23 cellular contexts compared by ENCODE assay signal in genomic region chr3:4251412-4251811, GRCh38.
"Had no signal": no experiment of that assay in that cellular context is flagged by ENCODE, and none has a peak within 500 bp of the region (broad histone marks: within the 10 kb centered on the region; RNA-seq: fewer than 3 reads in every experiment).

No MANE protein-coding gene starts in this region.

- ATAC-seq: effector memory CD8-positive, alpha-beta T cell; left ventricle myocardium superior; lower lobe of right lung; right cardiac atrium; stimulated activated effector memory CD8-positive, alpha-beta T cell treated with anti-CD3 and anti-CD28 coated beads, Interleukin-12 subunit alpha, Interleukin-12 subunit beta, amount 100 ng/mL, for 72 hours had no signal

- H3K4me1 Mint-ChIP-seq: stimulated activated effector memory CD8-positive, alpha-beta T cell treated with anti-CD3 and anti-CD28 coated beads, Interleukin-12 subunit alpha, Interleukin-12 subunit beta, amount 100 ng/mL, for 72 hours had no signal

- H3K4me3 ChIP-seq: esophagus squamous epithelium, lower lobe of right lung, prostate gland, sigmoid colon, thoracic aorta, tibial nerve, upper lobe of left lung had no signal

- H3K27me3 ChIP-seq: esophagus squamous epithelium, sigmoid colon, tibial nerve, upper lobe of left lung had no signal

- H3K4me3 Mint-ChIP-seq: effector memory CD8-positive, alpha-beta T cell; naive thymus-derived CD8-positive, alpha-beta T cell; nephron progenitor cell; stimulated activated effector memory CD8-positive, alpha-beta T cell treated with anti-CD3 and anti-CD28 coated beads, Interleukin-12 subunit alpha, Interleukin-12 subunit beta, amount 100 ng/mL, for 72 hours had no signal

- DNase-seq: cortex of kidney; effector memory CD8-positive, alpha-beta T cell; erythroblast; esophagus squamous epithelium; left ventricle myocardium superior; lower lobe of right lung; nephron progenitor cell; nucleus accumbens; right cardiac atrium; sigmoid colon; stimulated activated CD4-positive, alpha-beta T cell treated with anti-CD3 and anti-CD28 coated beads, Interleukin-2, amount 100 ng/mL, for 24 hours; stimulated activated CD4-positive, alpha-beta T cell treated with anti-CD3 and anti-CD28 coated beads, Interleukin-4, amount 100 ng/mL, for 24 hours; stimulated activated naive CD4-positive, alpha-beta T cell treated with Interleukin-2 at 50 U/mL for 16 hours; upper lobe of left lung had no signal

- H3K4me1 ChIP-seq: esophagus squamous epithelium, lower lobe of right lung, prostate gland, sigmoid colon, tibial nerve, upper lobe of left lung had no signal

- H3K9me3 ChIP-seq: esophagus squamous epithelium, lower lobe of right lung, prostate gland, sigmoid colon, thoracic aorta, tibial nerve, upper lobe of left lung had no signal

- FAIRE-seq: endometrium, frontal cortex, keratinocyte, urothelium cell line had no signal

- H3K36me3 ChIP-seq: esophagus squamous epithelium, lower lobe of right lung, prostate gland, sigmoid colon, thoracic aorta, tibial nerve, upper lobe of left lung had no signal

- H3K9me3 Mint-ChIP-seq: effector memory CD8-positive, alpha-beta T cell; naive thymus-derived CD8-positive, alpha-beta T cell; stimulated activated effector memory CD8-positive, alpha-beta T cell treated with anti-CD3 and anti-CD28 coated beads, Interleukin-12 subunit alpha, Interleukin-12 subunit beta, amount 100 ng/mL, for 72 hours had no signal

- H3K36me3 Mint-ChIP-seq: stimulated activated effector memory CD8-positive, alpha-beta T cell treated with anti-CD3 and anti-CD28 coated beads, Interleukin-12 subunit alpha, Interleukin-12 subunit beta, amount 100 ng/mL, for 72 hours had no signal

- H3K27ac Mint-ChIP-seq: effector memory CD8-positive, alpha-beta T cell; naive thymus-derived CD8-positive, alpha-beta T cell; nephron progenitor cell; stimulated activated effector memory CD8-positive, alpha-beta T cell treated with anti-CD3 and anti-CD28 coated beads, Interleukin-12 subunit alpha, Interleukin-12 subunit beta, amount 100 ng/mL, for 72 hours had no signal

- H3K27ac ChIP-seq: esophagus squamous epithelium, lower lobe of right lung, prostate gland, sigmoid colon, thoracic aorta, tibial nerve, upper lobe of left lung had no signal
